ENCODE assay signal across 1 cellular context in the genomic region with DNA sequence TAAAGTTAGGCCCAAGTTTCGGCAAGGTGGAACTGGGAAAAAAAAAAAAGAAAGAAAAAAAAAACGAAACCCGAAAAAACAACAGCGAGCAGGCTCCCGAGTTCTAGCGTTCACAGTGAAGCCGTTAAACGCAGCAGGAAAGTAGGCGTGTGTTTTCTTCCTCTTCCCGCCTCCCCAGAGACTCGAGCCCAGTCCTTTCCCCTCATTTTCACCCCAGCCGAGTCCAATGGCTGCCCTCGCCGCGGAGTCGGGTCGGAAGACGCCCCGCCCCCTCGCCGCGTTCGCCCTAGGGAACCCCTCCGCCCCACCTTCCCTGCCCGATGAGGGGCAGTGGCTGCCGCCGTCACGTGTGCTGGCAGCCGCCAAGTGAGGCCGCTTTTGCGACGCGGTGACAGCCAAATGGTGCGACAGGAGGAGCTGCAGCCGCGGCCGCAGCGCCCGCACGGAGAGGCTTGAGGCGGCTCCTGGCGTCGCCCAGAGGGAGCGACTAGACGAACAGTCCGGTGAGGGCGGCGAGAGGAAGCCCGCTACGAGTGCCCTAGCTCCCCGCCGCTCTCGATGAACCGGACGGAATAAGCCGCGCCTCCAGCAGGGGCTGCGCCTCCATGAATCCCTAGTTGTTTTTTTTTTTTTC.
TF ChIP-seq lines count a peak whose summit lies in the region.

TSS of gene PKN2 (plus strand) at position 426 of the 634 bp plus-strand sequence. CDS start 308 bp downstream, outside the sequence.

TF ChIP-seq in GM12878, 131 proteins besides CTCF, POLR2A, EP300 and RAD21 (continued from another document and continues in another):
- TF ChIP-seq NBN (IDR thresholded peaks at IDR 0.05) (peak; percentile 92; the same call in 1 of the 2 replicates), YY1 (IDR thresholded peaks at IDR 0.05; ENCODE audit: low read depth, low read length) (peak; percentile 91), PAX5 (IDR thresholded peaks at IDR 0.05; ENCODE audit: borderline replicate concordance, low read depth, low read length) (no peak; the same call in 1 of the 2 replicates), MEF2B (IDR thresholded peaks at IDR 0.05; ENCODE audit: partially characterized antibody, poor library complexity, severe bottlenecking) (peak; percentile 94), NR2C2 (IDR thresholded peaks at IDR 0.05; ENCODE audit: borderline replicate concordance, control insufficient read depth, insufficient read length, low read depth) (no peak), RFX5 (IDR thresholded peaks at IDR 0.05; ENCODE audit: low read depth, low read length) (peak; percentile 41; the same call in 1 of the 2 replicates), CHD2 (IDR thresholded peaks at IDR 0.05; ENCODE audit: borderline replicate concordance, low read depth, low read length) (peak; percentile 78), STAT3 (IDR thresholded peaks at IDR 0.05; ENCODE audit: low read depth, low read length) (0 out of 2 replicates have a peak, but pooled peaks have one; percentile 68), NR2C1 (IDR thresholded peaks at IDR 0.05) (no peak), HDAC6 (IDR thresholded peaks at IDR 0.05; ENCODE audit: unreplicated experiment) (no peak), ZBTB33 (IDR thresholded peaks at IDR 0.05) (no peak), E2F8 (IDR thresholded peaks at IDR 0.05; ENCODE audit: low read depth, partially characterized antibody) (peak; percentile 15), SRF (IDR thresholded peaks at IDR 0.05; ENCODE audit: low read depth in 2 of 2, low read length in 2 of 2) (peak in 1 of 2 experiments; percentile 75; a peak in 2 of 4 replicates), ZNF24 (IDR thresholded peaks at IDR 0.05) (no peak), CBFB (IDR thresholded peaks at IDR 0.05; ENCODE audit: low read depth) (0 out of 2 replicates have a peak, but pooled peaks have one; percentile 19), CBX3 (IDR thresholded peaks at IDR 0.05; ENCODE audit: borderline replicate concordance, low read depth) (no peak), ELK1 (IDR thresholded peaks at IDR 0.05; ENCODE audit: low read depth, low read length) (no peak; the same call in 1 of the 2 replicates), YBX1 (IDR thresholded peaks at IDR 0.05) (no peak), IRF5 (IDR thresholded peaks at IDR 0.05; ENCODE audit: borderline replicate concordance) (no peak), CHD4 (IDR thresholded peaks at IDR 0.05) (no peak), SUZ12 (IDR thresholded peaks at IDR 0.05; ENCODE audit: unreplicated experiment) (no peak), RELA (IDR thresholded peaks at IDR 0.05; ENCODE audit: borderline replicate concordance, partially characterized antibody) (peak; percentile 79), MTA3 (IDR thresholded peaks at IDR 0.05; ENCODE audit: borderline replicate concordance, low read length) (no peak; the same call in 1 of the 2 replicates), RCOR1 (conservative IDR thresholded peaks at IDR 0.05; ENCODE audit: low read depth, low read length) (no peak), MLLT1 (IDR thresholded peaks at IDR 0.05) (peak; percentile 81), IKZF2 (IDR thresholded peaks at IDR 0.05) (peak; percentile 85 to 88), BACH1 (IDR thresholded peaks at IDR 0.05; ENCODE audit: borderline replicate concordance) (peak; percentile 15; the same call in 1 of the 2 replicates), BMI1 (IDR thresholded peaks at IDR 0.05; ENCODE audit: borderline replicate concordance) (no peak), TCF3 (IDR thresholded peaks at IDR 0.05; ENCODE audit: borderline replicate concordance, insufficient read depth, low read depth, low read length) (peak; percentile 74; the same call in 1 of the 2 replicates)
- TF ChIP-seq, protein P1, sequence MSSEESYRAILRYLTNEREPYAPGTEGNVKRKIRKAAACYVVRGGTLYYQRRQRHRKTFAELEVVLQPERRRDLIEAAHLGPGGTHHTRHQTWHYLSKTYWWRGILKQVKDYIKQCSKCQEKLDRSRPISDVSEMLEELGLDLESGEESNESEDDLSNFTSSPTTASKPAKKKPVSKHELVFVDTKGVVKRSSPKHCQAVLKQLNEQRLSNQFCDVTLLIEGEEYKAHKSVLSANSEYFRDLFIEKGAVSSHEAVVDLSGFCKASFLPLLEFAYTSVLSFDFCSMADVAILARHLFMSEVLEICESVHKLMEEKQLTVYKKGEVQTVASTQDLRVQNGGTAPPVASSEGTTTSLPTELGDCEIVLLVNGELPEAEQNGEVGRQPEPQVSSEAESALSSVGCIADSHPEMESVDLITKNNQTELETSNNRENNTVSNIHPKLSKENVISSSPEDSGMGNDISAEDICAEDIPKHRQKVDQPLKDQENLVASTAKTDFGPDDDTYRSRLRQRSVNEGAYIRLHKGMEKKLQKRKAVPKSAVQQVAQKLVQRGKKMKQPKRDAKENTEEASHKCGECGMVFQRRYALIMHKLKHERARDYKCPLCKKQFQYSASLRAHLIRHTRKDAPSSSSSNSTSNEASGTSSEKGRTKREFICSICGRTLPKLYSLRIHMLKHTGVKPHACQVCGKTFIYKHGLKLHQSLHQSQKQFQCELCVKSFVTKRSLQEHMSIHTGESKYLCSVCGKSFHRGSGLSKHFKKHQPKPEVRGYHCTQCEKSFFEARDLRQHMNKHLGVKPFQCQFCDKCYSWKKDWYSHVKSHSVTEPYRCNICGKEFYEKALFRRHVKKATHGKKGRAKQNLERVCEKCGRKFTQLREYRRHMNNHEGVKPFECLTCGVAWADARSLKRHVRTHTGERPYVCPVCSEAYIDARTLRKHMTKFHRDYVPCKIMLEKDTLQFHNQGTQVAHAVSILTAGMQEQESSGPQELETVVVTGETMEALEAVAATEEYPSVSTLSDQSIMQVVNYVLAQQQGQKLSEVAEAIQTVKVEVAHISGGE (CRISPR knock-in tag; IDR thresholded peaks at IDR 0.05), result no peak
- TF ChIP-seq, protein P2, sequence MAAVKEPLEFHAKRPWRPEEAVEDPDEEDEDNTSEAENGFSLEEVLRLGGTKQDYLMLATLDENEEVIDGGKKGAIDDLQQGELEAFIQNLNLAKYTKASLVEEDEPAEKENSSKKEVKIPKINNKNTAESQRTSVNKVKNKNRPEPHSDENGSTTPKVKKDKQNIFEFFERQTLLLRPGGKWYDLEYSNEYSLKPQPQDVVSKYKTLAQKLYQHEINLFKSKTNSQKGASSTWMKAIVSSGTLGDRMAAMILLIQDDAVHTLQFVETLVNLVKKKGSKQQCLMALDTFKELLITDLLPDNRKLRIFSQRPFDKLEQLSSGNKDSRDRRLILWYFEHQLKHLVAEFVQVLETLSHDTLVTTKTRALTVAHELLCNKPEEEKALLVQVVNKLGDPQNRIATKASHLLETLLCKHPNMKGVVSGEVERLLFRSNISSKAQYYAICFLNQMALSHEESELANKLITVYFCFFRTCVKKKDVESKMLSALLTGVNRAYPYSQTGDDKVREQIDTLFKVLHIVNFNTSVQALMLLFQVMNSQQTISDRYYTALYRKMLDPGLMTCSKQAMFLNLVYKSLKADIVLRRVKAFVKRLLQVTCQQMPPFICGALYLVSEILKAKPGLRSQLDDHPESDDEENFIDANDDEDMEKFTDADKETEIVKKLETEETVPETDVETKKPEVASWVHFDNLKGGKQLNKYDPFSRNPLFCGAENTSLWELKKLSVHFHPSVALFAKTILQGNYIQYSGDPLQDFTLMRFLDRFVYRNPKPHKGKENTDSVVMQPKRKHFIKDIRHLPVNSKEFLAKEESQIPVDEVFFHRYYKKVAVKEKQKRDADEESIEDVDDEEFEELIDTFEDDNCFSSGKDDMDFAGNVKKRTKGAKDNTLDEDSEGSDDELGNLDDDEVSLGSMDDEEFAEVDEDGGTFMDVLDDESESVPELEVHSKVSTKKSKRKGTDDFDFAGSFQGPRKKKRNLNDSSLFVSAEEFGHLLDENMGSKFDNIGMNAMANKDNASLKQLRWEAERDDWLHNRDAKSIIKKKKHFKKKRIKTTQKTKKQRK (IDR thresholded peaks at IDR 0.05; ENCODE audit: low read depth, low read length), result no peak
- TF ChIP-seq, protein P3, sequence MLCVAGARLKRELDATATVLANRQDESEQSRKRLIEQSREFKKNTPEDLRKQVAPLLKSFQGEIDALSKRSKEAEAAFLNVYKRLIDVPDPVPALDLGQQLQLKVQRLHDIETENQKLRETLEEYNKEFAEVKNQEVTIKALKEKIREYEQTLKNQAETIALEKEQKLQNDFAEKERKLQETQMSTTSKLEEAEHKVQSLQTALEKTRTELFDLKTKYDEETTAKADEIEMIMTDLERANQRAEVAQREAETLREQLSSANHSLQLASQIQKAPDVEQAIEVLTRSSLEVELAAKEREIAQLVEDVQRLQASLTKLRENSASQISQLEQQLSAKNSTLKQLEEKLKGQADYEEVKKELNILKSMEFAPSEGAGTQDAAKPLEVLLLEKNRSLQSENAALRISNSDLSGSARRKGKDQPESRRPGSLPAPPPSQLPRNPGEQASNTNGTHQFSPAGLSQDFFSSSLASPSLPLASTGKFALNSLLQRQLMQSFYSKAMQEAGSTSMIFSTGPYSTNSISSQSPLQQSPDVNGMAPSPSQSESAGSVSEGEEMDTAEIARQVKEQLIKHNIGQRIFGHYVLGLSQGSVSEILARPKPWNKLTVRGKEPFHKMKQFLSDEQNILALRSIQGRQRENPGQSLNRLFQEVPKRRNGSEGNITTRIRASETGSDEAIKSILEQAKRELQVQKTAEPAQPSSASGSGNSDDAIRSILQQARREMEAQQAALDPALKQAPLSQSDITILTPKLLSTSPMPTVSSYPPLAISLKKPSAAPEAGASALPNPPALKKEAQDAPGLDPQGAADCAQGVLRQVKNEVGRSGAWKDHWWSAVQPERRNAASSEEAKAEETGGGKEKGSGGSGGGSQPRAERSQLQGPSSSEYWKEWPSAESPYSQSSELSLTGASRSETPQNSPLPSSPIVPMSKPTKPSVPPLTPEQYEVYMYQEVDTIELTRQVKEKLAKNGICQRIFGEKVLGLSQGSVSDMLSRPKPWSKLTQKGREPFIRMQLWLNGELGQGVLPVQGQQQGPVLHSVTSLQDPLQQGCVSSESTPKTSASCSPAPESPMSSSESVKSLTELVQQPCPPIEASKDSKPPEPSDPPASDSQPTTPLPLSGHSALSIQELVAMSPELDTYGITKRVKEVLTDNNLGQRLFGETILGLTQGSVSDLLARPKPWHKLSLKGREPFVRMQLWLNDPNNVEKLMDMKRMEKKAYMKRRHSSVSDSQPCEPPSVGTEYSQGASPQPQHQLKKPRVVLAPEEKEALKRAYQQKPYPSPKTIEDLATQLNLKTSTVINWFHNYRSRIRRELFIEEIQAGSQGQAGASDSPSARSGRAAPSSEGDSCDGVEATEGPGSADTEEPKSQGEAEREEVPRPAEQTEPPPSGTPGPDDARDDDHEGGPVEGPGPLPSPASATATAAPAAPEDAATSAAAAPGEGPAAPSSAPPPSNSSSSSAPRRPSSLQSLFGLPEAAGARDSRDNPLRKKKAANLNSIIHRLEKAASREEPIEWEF (IDR thresholded peaks at IDR 0.05; ENCODE audit: insufficient replicate concordance, low read depth, low read length), result no peak
